In the genomic region with DNA sequence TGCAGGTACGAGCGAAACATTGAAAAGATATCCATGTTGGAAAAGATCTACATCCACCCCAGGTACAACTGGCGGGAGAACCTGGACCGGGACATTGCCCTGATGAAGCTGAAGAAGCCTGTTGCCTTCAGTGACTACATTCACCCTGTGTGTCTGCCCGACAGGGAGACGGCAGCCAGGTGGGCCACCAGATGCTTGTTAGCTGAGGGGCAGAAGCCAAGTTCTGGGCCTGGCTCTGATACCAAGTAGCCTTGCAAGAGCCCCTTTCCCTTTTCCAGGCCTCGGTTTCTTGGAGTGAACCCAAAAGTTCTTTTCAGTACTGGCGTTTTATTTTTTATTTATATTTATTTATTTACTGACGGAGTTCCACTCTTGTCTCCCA, we compare ENCODE assay signal across 38 cellular contexts. TPM values are rescaled to one million over a fixed set of nuclear protein-coding genes. Genes with fewer than 3 reads are reported as not detected.
"Had no signal": no experiment of that assay in that cellular context is flagged by ENCODE, and none has a peak within 500 bp of the region (broad histone marks: within the 10 kb centered on the region; RNA-seq: fewer than 3 reads in every experiment).

No MANE protein-coding gene starts in this region.

- H3K9me3 ChIP-seq: body of pancreas, breast epithelium, Peyer's patch, SJSA1, SK-N-SH had no signal

- H3K27me3 ChIP-seq: body of pancreas, breast epithelium, Peyer's patch, SJSA1 had no signal

- H3K27ac ChIP-seq: body of pancreas, breast epithelium, Peyer's patch, SJSA1, VCaP had no signal

- H3K36me3 ChIP-seq: breast epithelium, Peyer's patch, SJSA1 had no signal

- H3K4me1 ChIP-seq: body of pancreas, breast epithelium, Peyer's patch, SJSA1 had no signal

- H3K4me3 ChIP-seq: body of pancreas, breast epithelium, Peyer's patch, SJSA1 had no signal

- ATAC-seq: activated CD8-positive, alpha-beta T cell treated with anti-CD3 and anti-CD28 coated beads for 36 hours; body of pancreas; PC-3; T-cell had no signal

- DNase-seq: activated B cell treated with CpG ODN at 0.5 μM for 24 hours; activated CD4-positive, alpha-beta T cell treated with anti-CD3 and anti-CD28 coated beads for 1 hour; activated CD4-positive, alpha-beta T cell treated with anti-CD3 and anti-CD28 coated beads for 48 hours; activated CD8-positive, alpha-beta T cell treated with anti-CD3 and anti-CD28 coated beads for 36 hours; activated gamma-delta T cell; activated naive CD4-positive, alpha-beta T cell treated with Interleukin-2 at 50 U/mL for 16 hours; activated naive CD8-positive, alpha-beta T cell treated with anti-CD3 and anti-CD28 coated beads, Interleukin-2, amount 10 ng/mL, durations not matched to agents 7 days and 5 days; activated T-cell treated with anti-CD3 and anti-CD28 coated beads, Interleukin-2, amount 50 U/mL, for 1 hour; amygdala; body of pancreas; caudate nucleus; cerebellar nuclear complex; Karpas-422; KBM-7; NCI-H1105; NCI-H1417 treated with DMSO at 0.1 percent for 48 hours; NCI-H187 treated with DMSO at 0.1 percent for 48 hours; NCI-H2081; NCI-H226; NCI-H446 treated with DMSO at 0.1 percent for 48 hours; NCI-H524; NCI-H69; NCI-H82; NK-92 treated with Interleukin-12 subunit alpha and Interleukin-12 subunit beta, amount 100 ng/mL, for 24 hours; PC-3; Peyer's patch; RPMI8226; SHP77 treated with DMSO at 0.1 percent for 48 hours; SK-N-SH; T-cell; T-helper 2 cell; T-helper 9 cell had no signal

RNA-seq across cellular contexts. Expression of gene F2, which starts 9.6 kb away (rescaled TPM):
- total RNA-seq: activated B cell treated with CpG ODN at 0.5 μM for 24 hours; activated CD8-positive, alpha-beta memory T cell treated with anti-CD3 and anti-CD28 coated beads for 36 hours; activated CD8-positive, alpha-beta T cell treated with anti-CD3 and anti-CD28 coated beads for 36 hours; activated naive CD8-positive, alpha-beta T cell treated with anti-CD3 and anti-CD28 coated beads, Interleukin-2, amount 10 ng/mL, durations not matched to agents 7 days and 5 days; body of pancreas; breast epithelium; MCF 10A; PC-3; SJSA1 had no signal
- polyA plus RNA-seq: adipose tissue had no signal
